ENCODE assay signal across 1 cellular context in genomic region chr21:14766241-14766640, GRCh38.
TF ChIP-seq lines count a peak whose summit lies in the region.

No MANE protein-coding gene starts in this region.

TF ChIP-seq in GM23338, 12 proteins besides CTCF, POLR2A, EP300 and RAD21 (continued from another document):
- no peak for TF ChIP-seq ZNF462 (CRISPR knock-in tag; IDR thresholded peaks at IDR 0.05)
- no peak for TF ChIP-seq REST (IDR thresholded peaks at IDR 0.05; ENCODE audit: unreplicated experiment)
- no peak for TF ChIP-seq NANOG (IDR thresholded peaks at IDR 0.05; ENCODE audit: borderline replicate concordance)
- TF ChIP-seq CREB1 (CRISPR knock-in tag; IDR thresholded peaks at IDR 0.05; ENCODE audit: low read depth): no peak
- no peak for TF ChIP-seq JUNB (IDR thresholded peaks at IDR 0.05; ENCODE audit: unreplicated experiment)
- no peak for TF ChIP-seq POLR2AphosphoS5 (IDR thresholded peaks at IDR 0.05; ENCODE audit: low read depth)
- no peak for TF ChIP-seq STAT1 (IDR thresholded peaks at IDR 0.05; ENCODE audit: unreplicated experiment)
- TF ChIP-seq ETS1 (IDR thresholded peaks at IDR 0.05): no peak
- TF ChIP-seq EZH2 (IDR thresholded peaks at IDR 0.05; ENCODE audit: low read depth, unreplicated experiment): no peak
